24 cellular contexts compared by ENCODE assay signal in genomic region chr17:83159204-83160049, GRCh38.
A peak's percentile ranks its signal among the peaks of the same experiment; 100 is the strongest.
DNase-seq lines count a peak whose midpoint lies in the region; ATAC-seq, FAIRE-seq and TF ChIP-seq lines count a peak whose summit lies in the region.
"Had no signal": no experiment of that assay in that cellular context is flagged by ENCODE, and none has a peak within 500 bp of the region (broad histone marks: within the 10 kb centered on the region; RNA-seq: fewer than 3 reads in every experiment).

No MANE protein-coding gene starts in this region.

- POLR2A ChIA-PET in IMR-90 (lab: Charles Lee; ENCODE audit: unreplicated experiment) (no interaction called here), OCI-LY7 (lab: Charles Lee) (no interaction called here)

- H3K9me2 ChIP-seq in OCI-LY7 (ENCODE audit: insufficient read depth, low read length) = no peaks in the 10 kb centered on the region

- no peak overlapping the region for H2AK5ac ChIP-seq in IMR-90 (ENCODE audit: low read depth, low read length)

- H4K5ac ChIP-seq in IMR-90 (ENCODE audit: low read depth, low read length) = no peak overlapping the region

- no peak for TF ChIP-seq RAD21 in IMR-90 (IDR thresholded peaks at IDR 0.05; ENCODE audit: low read length)

- H4K91ac ChIP-seq in IMR-90 (ENCODE audit: insufficient read depth, low read depth, low read length) = no peak overlapping the region

- TF ChIP-seq POLR2A in IMR-90 (IDR thresholded peaks at IDR 0.05; ENCODE audit: low read depth, low read length) = no peak
- TF ChIP-seq POLR2A in prostate gland (IDR thresholded peaks at IDR 0.05) = no peak

- no peak overlapping the region for H2BK20ac ChIP-seq in IMR-90 (ENCODE audit: low read depth, low read length)

- H4K20me1 ChIP-seq in IMR-90 (ENCODE audit: insufficient read depth, low read length) (no peaks in the 10 kb centered on the region), OCI-LY7 (ENCODE audit: insufficient read depth, low read length) (no peaks in the 10 kb centered on the region)
- H4K20me1 ChIP-seq: BLaER1 treated with 17β-estradiol and CSF1 and Interleukin-3, amounts not matched to agents 10 nM and 100 nM had no signal

- H3K23ac ChIP-seq in IMR-90 (ENCODE audit: low read depth, low read length) = no peak overlapping the region

- no peaks in the 10 kb centered on the region for H3K36me3 ChIP-seq in IMR-90 (ENCODE audit: control insufficient read depth, insufficient read depth, low read length)
- no peaks in the 10 kb centered on the region for H3K36me3 ChIP-seq in bronchial epithelial cell (ENCODE audit: control insufficient read depth, insufficient read depth, low read length)
- no peaks in the 10 kb centered on the region for H3K36me3 ChIP-seq in prostate gland
- no peaks in the 10 kb centered on the region for H3K36me3 ChIP-seq in OCI-LY7 (ENCODE audit: insufficient read depth, low read length)
- H3K36me3 ChIP-seq: BLaER1 treated with 17β-estradiol and CSF1 and Interleukin-3, amounts not matched to agents 10 nM and 100 nM had no signal

- peak; percentile 79 for FAIRE-seq in bronchial epithelial cell (lab: Jason Lieb, UNC)
- no peak for FAIRE-seq in HTR-8/SVneo (lab: Jason Lieb, UNC)
- FAIRE-seq: G401.6, GM19239, H1, RCC 7860 had no signal

- H3K4me1 ChIP-seq in IMR-90 (ENCODE audit: control insufficient read depth, insufficient read depth, low read length) (peaks cover 10% of the 10 kb centered on the region), prostate gland (replicated peaks) (no peaks in the 10 kb centered on the region), OCI-LY7 (ENCODE audit: insufficient read depth, low read length, poor library complexity, severe bottlenecking) (no peaks in the 10 kb centered on the region)

- H3K14ac ChIP-seq in IMR-90 (replicated peaks; ENCODE audit: low read depth, low read length) = no peak overlapping the region

- WGBS in IMR-90 (ENCODE audit: extremely low coverage in 2 of 2, insufficient read length in 1 of 2), 2 experiments = 85% methylated on average over 4 of the region's 19 CpGs; no CpG with 5 or more reads in 1 of the 2 experiments
- 82% methylated on average over 19 of the region's 19 CpGs for WGBS in prostate gland

- TF ChIP-seq CTCF in IMR-90 (conservative IDR thresholded peaks at IDR 0.05; ENCODE audit: low read depth, low read length) (no peak), bronchial epithelial cell (IDR thresholded peaks at IDR 0.05; ENCODE audit: insufficient read depth, low read length, severe bottlenecking) (no peak), prostate gland (IDR thresholded peaks at IDR 0.05) (no peak), OCI-LY7 (conservative IDR thresholded peaks at IDR 0.05; ENCODE audit: low read length) (no peak)

- H3K27ac ChIP-seq in IMR-90 (ENCODE audit: insufficient read depth, low read length) = no peak overlapping the region
- H3K27ac ChIP-seq in prostate gland = no peak overlapping the region
- no peak overlapping the region for H3K27ac ChIP-seq in OCI-LY7 (ENCODE audit: low read depth, low read length, poor library complexity, severe bottlenecking)
- H3K27ac ChIP-seq: BLaER1 treated with 17β-estradiol and CSF1 and Interleukin-3, amounts not matched to agents 10 nM and 100 nM had no signal

- no peak overlapping the region for H3K9ac ChIP-seq in IMR-90 (ENCODE audit: low read depth, low read length)

- H3K9me1 ChIP-seq in IMR-90 (ENCODE audit: insufficient read depth, low read length) = peaks cover 8% of the 10 kb centered on the region

- no peak overlapping the region for H3K4me3 ChIP-seq in IMR-90 (ENCODE audit: insufficient read depth, low read depth, low read length)
- H3K4me3 ChIP-seq in bronchial epithelial cell (ENCODE audit: low read depth, low read length) = no peak overlapping the region
- no peak overlapping the region for H3K4me3 ChIP-seq in prostate gland
- no peak overlapping the region for H3K4me3 ChIP-seq in OCI-LY7 (ENCODE audit: low read depth, low read length, poor library complexity, severe bottlenecking)
- H3K4me3 ChIP-seq: BLaER1 treated with 17β-estradiol and CSF1 and Interleukin-3, amounts not matched to agents 10 nM and 100 nM had no signal

- no peak for DNase-seq in IMR-90
- DNase-seq in bronchial epithelial cell (ENCODE audit: low read depth) = no peak
- peak; percentile 46 for DNase-seq in islet precursor cell
- DNase-seq in prostate gland (ENCODE audit: low spot score) = peak; percentile 2
- no peak for DNase-seq in SIG-M5 (lab: John Stamatoyannopoulos, UW)
- DNase-seq in OCI-LY7 (ENCODE audit: low spot score) = no peak
- DNase-seq in HTR-8/SVneo (ENCODE audit: insufficient read length, low spot score) = no peak
- DNase-seq: ACHN; Calu3; CD4-positive, alpha-beta memory T cell; Kasumi-1; NCI-H1694 treated with DMSO at 0.1 percent for 48 hours; NCI-H2081 treated with DMSO at 0.1 percent for 48 hours; NCI-H446; NCI-H526; OCI-M1 had no signal

- H3K4ac ChIP-seq in IMR-90 (ENCODE audit: low read depth, low read length) = no peak overlapping the region

- H3K18ac ChIP-seq in IMR-90 (ENCODE audit: low read depth, low read length) = no peak overlapping the region

- H2AFZ ChIP-seq in IMR-90 (replicated peaks; ENCODE audit: low read length, poor library complexity) (no peak overlapping the region), OCI-LY7 (ENCODE audit: low read length) (no peak overlapping the region)

- H3K79me1 ChIP-seq in IMR-90 (ENCODE audit: low read depth in 1 of 2, low read length in 2 of 2) = no peaks in the 10 kb centered on the region

- no peak overlapping the region for H3K4me2 ChIP-seq in IMR-90 (ENCODE audit: low read depth, low read length)
- H3K4me2 ChIP-seq in OCI-LY7 (ENCODE audit: low read length) = no peak overlapping the region
- H3K4me2 ChIP-seq: BLaER1 treated with 17β-estradiol and CSF1 and Interleukin-3, amounts not matched to agents 10 nM and 100 nM had no signal

- intact Hi-C loops in IMR-90 (cut with micrococcal nuclease) (loop anchor here (1.0 to 2.0 kb wide), 2 partner anchors 21 to 30 kb away; no protein-coding TSS in a partner anchor), prostate gland (cut with DNase I) (no loop called here), OCI-LY7 (cut with micrococcal nuclease; ENCODE audit: unreplicated experiment) (no loop called here)

- no TSS peak for BruUV-seq in IMR-90 (replicated peaks; lab: Mats Ljungman, UMichigan)
- no TSS peak for BruUV-seq in OCI-LY7 (replicated peaks; lab: Mats Ljungman, UMichigan)

- dilution Hi-C loops in IMR-90 (cut with HindIII; ENCODE audit: low sequenced_read_pairs, unreplicated experiment) = no loop called here

- no peak overlapping the region for H2BK120ac ChIP-seq in IMR-90 (ENCODE audit: low read depth, low read length)

- H3K27me3 ChIP-seq in IMR-90 (ENCODE audit: control insufficient read depth, insufficient read depth, low read length) (peaks cover 22% of the 10 kb centered on the region), bronchial epithelial cell (ENCODE audit: control insufficient read depth, insufficient read depth, low read length) (peaks cover 1% of the 10 kb centered on the region), prostate gland (replicated peaks; ENCODE audit: insufficient read depth) (no peaks in the 10 kb centered on the region)
- H3K27me3 ChIP-seq: BLaER1 treated with 17β-estradiol and CSF1 and Interleukin-3, amounts not matched to agents 10 nM and 100 nM had no signal

- H3K9me3 ChIP-seq in IMR-90 (ENCODE audit: control insufficient read depth, insufficient read depth, low read length) (no peaks in the 10 kb centered on the region), prostate gland (no peaks in the 10 kb centered on the region), OCI-LY7 (ENCODE audit: low read length) (no peaks in the 10 kb centered on the region)
- H3K9me3 ChIP-seq: BLaER1 treated with 17β-estradiol and CSF1 and Interleukin-3, amounts not matched to agents 10 nM and 100 nM had no signal

- H4K8ac ChIP-seq in IMR-90 (ENCODE audit: low read depth in 2 of 2, low read length in 2 of 2) = no peak overlapping the region

- no peak overlapping the region for H2BK5ac ChIP-seq in IMR-90 (ENCODE audit: low read depth, low read length, poor library complexity, severe bottlenecking)

- ATAC-seq in IMR-90 (ENCODE audit: low read depth) (no peak), GM19035 (IDR thresholded peaks at IDR 0.05; ENCODE audit: unreplicated experiment) (no peak)
- ATAC-seq: HCT116, Right ventricle myocardium inferior had no signal

- H2BK15ac ChIP-seq in IMR-90 (ENCODE audit: low read depth, low read length) = no peak overlapping the region

- H3K79me2 ChIP-seq in OCI-LY7 (ENCODE audit: insufficient read depth, low read depth, low read length) = no peaks in the 10 kb centered on the region

- CTCF ChIA-PET in IMR-90 (lab: Yijun Ruan, JAX) (interaction anchor here (0.7 to 1.3 kb wide), 2 partner anchors 8 to 24 kb away, joined by 3 to 5 read pairs; no protein-coding TSS in a partner anchor), OCI-LY7 (lab: Charles Lee; ENCODE audit: unreplicated experiment) (no interaction called here)

- H2AK9ac ChIP-seq in IMR-90 (replicated peaks; ENCODE audit: low read depth, low read length, poor library complexity) = no peak overlapping the region

- in situ Hi-C loops in IMR-90 (cut with MboI; ENCODE audit: low sequenced_read_pairs) = no loop called here

- no peak overlapping the region for H3K56ac ChIP-seq in IMR-90 (ENCODE audit: extremely low read depth, insufficient read depth, low read length)

TF ChIP-seq in IMR-90, 13 proteins besides CTCF, POLR2A, EP300 and RAD21:
- TF ChIP-seq ELK1 (IDR thresholded peaks at IDR 0.05; ENCODE audit: borderline replicate concordance, low read depth, low read length) (no peak), MAFK (IDR thresholded peaks at IDR 0.05; ENCODE audit: low read depth, low read length) (0 out of 2 replicates have a peak, but pooled peaks have one; percentile 12)

Comparison
In these comparisons a context has a peak if more than half of its experiments do, and no peak if none do; other contexts are left out.
1. DNase-seq: peak in islet precursor cell (single experiment) and prostate gland (single experiment); none in IMR-90 (single experiment), bronchial epithelial cell (single experiment), SIG-M5 (single experiment), OCI-LY7 (single experiment) and HTR-8/SVneo (single experiment).